ENCODE assay signal across 33 cellular contexts in genomic region chrX:118853596-118853995, GRCh38. TPM values are rescaled to one million over a fixed set of nuclear protein-coding genes. Genes with fewer than 3 reads are reported as not detected.
"Had no signal": no experiment of that assay in that cellular context is flagged by ENCODE, and none has a peak within 500 bp of the region (broad histone marks: within the 10 kb centered on the region; RNA-seq: fewer than 3 reads in every experiment).

No MANE protein-coding gene starts in this region.

- H3K9me3 Mint-ChIP-seq: activated CD4-positive, alpha-beta memory T cell treated with anti-CD3 and anti-CD28 coated beads, Interleukin-2, amount 10 ng/mL, durations not matched to agents 7 days and 5 days; activated naive CD4-positive, alpha-beta T cell treated with anti-CD3 and anti-CD28 coated beads for 36 hours; activated T-helper 17 cell treated with anti-CD3 and anti-CD28 coated beads, Interleukin-2, amount 50 U/mL, for 72 hours had no signal

- H3K27me3 ChIP-seq: brain microvascular endothelial cell, SJCRH30 had no signal

- H3K4me1 ChIP-seq: SJCRH30 had no signal

- H3K36me3 Mint-ChIP-seq: activated naive CD8-positive, alpha-beta T cell had no signal

- ATAC-seq: activated T-helper 17 cell treated with anti-CD3 and anti-CD28 coated beads, Interleukin-2, amount 50 U/mL, for 72 hours; Panc1; Right ventricle myocardium inferior had no signal

- H3K27me3 Mint-ChIP-seq: activated CD4-positive, alpha-beta memory T cell treated with anti-CD3 and anti-CD28 coated beads, Interleukin-2, amount 10 ng/mL, durations not matched to agents 7 days and 5 days; activated naive CD8-positive, alpha-beta T cell; activated T-helper 17 cell treated with anti-CD3 and anti-CD28 coated beads, Interleukin-2, amount 50 U/mL, for 72 hours had no signal

- H3K27ac Mint-ChIP-seq: activated CD4-positive, alpha-beta memory T cell treated with anti-CD3 and anti-CD28 coated beads, Interleukin-2, amount 10 ng/mL, durations not matched to agents 7 days and 5 days; activated naive CD4-positive, alpha-beta T cell treated with anti-CD3 and anti-CD28 coated beads for 36 hours; activated naive CD8-positive, alpha-beta T cell; activated T-helper 17 cell treated with anti-CD3 and anti-CD28 coated beads, Interleukin-2, amount 50 U/mL, for 72 hours had no signal

- H3K4me3 Mint-ChIP-seq: activated CD4-positive, alpha-beta memory T cell treated with anti-CD3 and anti-CD28 coated beads, Interleukin-2, amount 10 ng/mL, durations not matched to agents 7 days and 5 days; activated naive CD4-positive, alpha-beta T cell treated with anti-CD3 and anti-CD28 coated beads for 36 hours; activated naive CD8-positive, alpha-beta T cell; activated T-helper 17 cell treated with anti-CD3 and anti-CD28 coated beads, Interleukin-2, amount 50 U/mL, for 72 hours had no signal

- H3K9me3 ChIP-seq: SJCRH30, SK-N-SH had no signal

- DNase-seq: activated CD4-positive, alpha-beta memory T cell treated with anti-CD3 and anti-CD28 coated beads, Interleukin-2, amount 10 ng/mL, durations not matched to agents 7 days and 5 days; activated CD4-positive, alpha-beta T cell treated with anti-CD3 and anti-CD28 coated beads, Interleukin-2, amount 50 U/mL, for 1 hour; activated CD4-positive, CD25-positive, alpha-beta regulatory T cell; activated gamma-delta T cell; activated naive CD4-positive, alpha-beta T cell treated with anti-CD3 and anti-CD28 coated beads for 36 hours; activated T-cell treated with anti-CD3 and anti-CD28 coated beads for 4 hours; activated T-cell treated with anti-CD3 and anti-CD28 coated beads, Interleukin-2, amount 50 U/mL, for 48 hours; amygdala; brain microvascular endothelial cell; MV-4-11; NCI-H1092 treated with DMSO at 0.1 percent for 48 hours; NCI-H1417 treated with DMSO at 0.1 percent for 48 hours; NCI-H1694; NCI-H2029; NCI-H2107; NCI-H345; NCI-H510A; NCI-H526 treated with DMSO at 0.1 percent for 48 hours; NK-92 treated with Interleukin-12 subunit alpha and Interleukin-12 subunit beta, amount 100 ng/mL, for 24 hours; OCI-M1; RPMI8226; SJCRH30; SK-N-SH; T-helper 1 cell had no signal

- H3K27ac ChIP-seq: brain microvascular endothelial cell, KMS-11, SJCRH30, VCaP had no signal

- H3K4me3 ChIP-seq: SJCRH30 had no signal

- H3K4me1 Mint-ChIP-seq: activated CD4-positive, alpha-beta memory T cell treated with anti-CD3 and anti-CD28 coated beads, Interleukin-2, amount 10 ng/mL, durations not matched to agents 7 days and 5 days; activated T-helper 17 cell treated with anti-CD3 and anti-CD28 coated beads, Interleukin-2, amount 50 U/mL, for 72 hours had no signal

- H3K4me2 ChIP-seq: KMS-11, SK-N-SH had no signal

- H3K36me3 ChIP-seq: brain microvascular endothelial cell, SJCRH30 had no signal

- H3K9ac ChIP-seq: KMS-11, SK-N-SH had no signal

RNA-seq across cellular contexts. Expression of gene ZCCHC12, which starts 30.0 kb away (rescaled TPM):
- total RNA-seq: activated CD4-positive, alpha-beta memory T cell treated with anti-CD3 and anti-CD28 coated beads, Interleukin-2, amount 10 ng/mL, durations not matched to agents 7 days and 5 days; activated CD8-positive, alpha-beta memory T cell treated with anti-CD3 and anti-CD28 coated beads for 36 hours; MCF 10A; Right ventricle myocardium inferior; T-helper 2 cell treated with Interferon-gamma antibody and Interleukin-4, amounts not matched to agents 100 ng/mL and 5 ng/mL, for 36 hours had no signal
